In the genomic region with DNA sequence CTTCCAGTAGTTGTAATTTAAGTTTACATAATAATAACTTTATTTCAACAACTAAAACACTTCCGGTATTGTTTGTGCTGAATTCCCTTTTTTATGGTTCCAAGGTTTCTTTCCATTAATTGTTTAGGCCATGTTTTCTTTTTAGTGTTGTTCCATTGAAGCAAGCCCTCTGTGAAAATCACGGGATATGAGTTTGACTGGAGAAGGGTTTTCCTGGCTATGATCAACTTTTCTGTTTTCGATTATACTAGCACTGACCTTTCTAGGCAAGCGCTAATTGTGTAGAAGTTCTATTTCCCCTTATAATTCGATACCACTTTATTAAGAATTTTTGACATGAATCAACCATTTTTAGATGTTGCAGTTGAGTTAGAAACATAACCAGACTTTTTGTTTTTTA, we compare ENCODE assay signal across 20 cellular contexts. TPM values are rescaled to one million over a fixed set of nuclear protein-coding genes. Genes with fewer than 3 reads are reported as not detected.
DNase-seq lines count a peak whose midpoint lies in the region; ATAC-seq, FAIRE-seq and TF ChIP-seq lines count a peak whose summit lies in the region.
"Had no signal": no experiment of that assay in that cellular context is flagged by ENCODE, and none has a peak within 500 bp of the region (broad histone marks: within the 10 kb centered on the region; RNA-seq: fewer than 3 reads in every experiment).

No MANE protein-coding gene starts in this region.

- no peak for DNase-seq in astrocyte (ENCODE audit: low read depth)
- DNase-seq in fibroblast of mammary gland (ENCODE audit: low read depth): peak; percentile 11
- DNase-seq in psoas muscle: no peak
- no peak for DNase-seq in upper lobe of left lung
- no peak for DNase-seq in GM19239 (ENCODE audit: insufficient read length, low spot score)
- DNase-seq: activated CD8-positive, alpha-beta memory T cell treated with anti-CD3 and anti-CD28 coated beads, Interleukin-2, amount 50 U/mL, for 48 hours; BE2C; COR-L47; dermis blood vessel endothelial cell; DMS79 treated with DMSO at 0.1 percent for 48 hours; mucosa of descending colon; NCI-H1092; NCI-H1930; NCI-H226; substantia nigra had no signal

- H3K4me3 ChIP-seq in astrocyte (ENCODE audit: insufficient read depth, low read depth, low read length) (no peak overlapping the region), fibroblast of mammary gland (ENCODE audit: control insufficient read depth, low read depth, low read length) (no peak overlapping the region), psoas muscle (peak overlapping the region; percentile 75), upper lobe of left lung (peak overlapping the region in 3 of 4 donors; percentile 30 to 52 (median 52))
- H3K4me3 ChIP-seq: mucosa of descending colon had no signal

- H3K27ac ChIP-seq in astrocyte (ENCODE audit: low read depth, low read length): no peak overlapping the region
- peak overlapping the region; percentile 39 for H3K27ac ChIP-seq in psoas muscle
- H3K27ac ChIP-seq in upper lobe of left lung: no peak overlapping the region
- H3K27ac ChIP-seq: VCaP had no signal

- no peak overlapping the region for H3K27ac Mint-ChIP-seq in astrocyte (ENCODE audit: unreplicated experiment)
- H3K27ac Mint-ChIP-seq: T-helper 1 cell treated with Interleukin-12 subunit alpha and Interleukin-12 subunit beta and Interleukin-4 antibody, amounts not matched to agents 30 μg/mL and 1 μg/mL, for 36 hours had no signal

- H3K36me3 Mint-ChIP-seq in astrocyte (ENCODE audit: low read depth, unreplicated experiment): no peaks in the 10 kb centered on the region

- no peak overlapping the region for H3K4me3 Mint-ChIP-seq in astrocyte (ENCODE audit: unreplicated experiment)
- H3K4me3 Mint-ChIP-seq: T-helper 1 cell treated with Interleukin-12 subunit alpha and Interleukin-12 subunit beta and Interleukin-4 antibody, amounts not matched to agents 30 μg/mL and 1 μg/mL, for 36 hours had no signal

- H3K36me3 ChIP-seq in astrocyte (ENCODE audit: insufficient read depth, low read length) (no peaks in the 10 kb centered on the region), psoas muscle (ENCODE audit: insufficient read depth in 1 of 2, low read depth in 1 of 2) (no peaks in the 10 kb centered on the region), upper lobe of left lung (no peaks in the 10 kb centered on the region)
- H3K36me3 ChIP-seq: BE2C had no signal

- H3K79me2 ChIP-seq in astrocyte (ENCODE audit: insufficient read depth, low read length): no peaks in the 10 kb centered on the region

- TF ChIP-seq CTCF in astrocyte (IDR thresholded peaks at IDR 0.05; ENCODE audit: insufficient read depth, low read depth, low read length): no peak
- no peak for TF ChIP-seq CTCF in fibroblast of mammary gland (conservative IDR thresholded peaks at IDR 0.05; ENCODE audit: control insufficient read depth, insufficient read depth, low read depth, low read length)
- TF ChIP-seq CTCF in psoas muscle (IDR thresholded peaks at IDR 0.05): no peak
- TF ChIP-seq CTCF in upper lobe of left lung (IDR thresholded peaks at IDR 0.05): no peak

- H2AFZ ChIP-seq in astrocyte (ENCODE audit: low read depth, low read length): no peak overlapping the region

- 64 to 85% (median 75%) methylated on average over 5 of the region's 5 CpGs for WGBS in psoas muscle, 3 donors
- whole genome bisulfite sequencing in upper lobe of left lung, 2 donors: 79 to 87% methylated on average over 5 of the region's 5 CpGs

- H4K20me1 ChIP-seq in astrocyte (ENCODE audit: insufficient read depth, low read length): no peaks in the 10 kb centered on the region

- H3K9ac ChIP-seq in astrocyte (ENCODE audit: low read length): no peak overlapping the region

- TF ChIP-seq EP300 in upper lobe of left lung (IDR thresholded peaks at IDR 0.05): no peak

- intact Hi-C loops in psoas muscle (cut with DNase I): no loop called here

- H3K4me1 ChIP-seq in astrocyte (ENCODE audit: insufficient read depth, low read length): no peaks in the 10 kb centered on the region
- no peaks in the 10 kb centered on the region for H3K4me1 ChIP-seq in psoas muscle
- H3K4me1 ChIP-seq in upper lobe of left lung: no peaks in the 10 kb centered on the region
- H3K4me1 ChIP-seq: BE2C had no signal

- no peaks in the 10 kb centered on the region for H3K27me3 Mint-ChIP-seq in astrocyte (ENCODE audit: low read depth, unreplicated experiment)

- TF ChIP-seq POLR2A in upper lobe of left lung (IDR thresholded peaks at IDR 0.05): no peak

- no peak for ATAC-seq in psoas muscle
- ATAC-seq in upper lobe of left lung (ENCODE audit: low FRiP score in 2 of 2): no peak
- ATAC-seq in HG02763 (IDR thresholded peaks at IDR 0.05; ENCODE audit: unreplicated experiment): no peak
- ATAC-seq in GM21786 (IDR thresholded peaks at IDR 0.05; ENCODE audit: unreplicated experiment): no peak
- ATAC-seq: mucosa of descending colon had no signal

- peak overlapping the region; percentile 0 for H3K4me2 ChIP-seq in astrocyte (ENCODE audit: low read length)

- peaks cover 1% of the 10 kb centered on the region for H3K4me1 Mint-ChIP-seq in astrocyte (ENCODE audit: low read depth, unreplicated experiment)

- H3K9me3 ChIP-seq in astrocyte (ENCODE audit: insufficient read depth, low read depth, low read length): no peaks in the 10 kb centered on the region
- no peaks in the 10 kb centered on the region for H3K9me3 ChIP-seq in psoas muscle
- no peaks in the 10 kb centered on the region for H3K9me3 ChIP-seq in upper lobe of left lung
- H3K9me3 ChIP-seq: BE2C, mucosa of descending colon had no signal

- FAIRE-seq in astrocyte (lab: Jason Lieb, UNC) (no peak), GM19239 (lab: Jason Lieb, UNC) (no peak)
- FAIRE-seq: H54 had no signal

- H3K27me3 ChIP-seq in astrocyte (ENCODE audit: insufficient read depth, low read length) (no peaks in the 10 kb centered on the region), psoas muscle (ENCODE audit: insufficient read depth in 3 of 3, low read length in 2 of 3) (no peaks in the 10 kb centered on the region), upper lobe of left lung (no peaks in the 10 kb centered on the region)

- H3K9me3 Mint-ChIP-seq in astrocyte (ENCODE audit: unreplicated experiment): no peaks in the 10 kb centered on the region
- H3K9me3 Mint-ChIP-seq: T-helper 1 cell treated with Interleukin-12 subunit alpha and Interleukin-12 subunit beta and Interleukin-4 antibody, amounts not matched to agents 30 μg/mL and 1 μg/mL, for 36 hours had no signal

RNA-seq across cellular contexts. Expression of a gene that starts 2.4 kb away (rescaled TPM):
- total RNA-seq in astrocyte: 1.7 and 1.8 TPM in 2 replicates
- total RNA-seq in psoas muscle: 10 to 100 TPM; 27.3 to 59.0 (median 39.4) TPM
- polyA plus RNA-seq in psoas muscle: 10 to 100 TPM in 2 of 3 donors, 1 to 10 TPM in 1; 8.8 to 12.3 (median 11.1) TPM
- total RNA-seq in upper lobe of left lung: 10 to 100 TPM; 41.9 to 82.8 (median 62.4) TPM

Comparison
In these comparisons a context has a peak if more than half of its experiments do, and no peak if none do; other contexts are left out.
1. H3K4me3 ChIP-seq: peak in psoas muscle (single experiment) and upper lobe of left lung (3 of 4); none in astrocyte (single experiment) and fibroblast of mammary gland (single experiment).
2. RNA of a gene that starts 2.4 kb away (total RNA-seq): 41.9 to 82.8 TPM in upper lobe of left lung and 27.3 to 59.0 TPM in psoas muscle; 1.7 to 1.8 TPM in astrocyte; every median in the first group is over 10 times any median in the second.